9 cellular contexts compared by ENCODE assay signal in the genomic region with DNA sequence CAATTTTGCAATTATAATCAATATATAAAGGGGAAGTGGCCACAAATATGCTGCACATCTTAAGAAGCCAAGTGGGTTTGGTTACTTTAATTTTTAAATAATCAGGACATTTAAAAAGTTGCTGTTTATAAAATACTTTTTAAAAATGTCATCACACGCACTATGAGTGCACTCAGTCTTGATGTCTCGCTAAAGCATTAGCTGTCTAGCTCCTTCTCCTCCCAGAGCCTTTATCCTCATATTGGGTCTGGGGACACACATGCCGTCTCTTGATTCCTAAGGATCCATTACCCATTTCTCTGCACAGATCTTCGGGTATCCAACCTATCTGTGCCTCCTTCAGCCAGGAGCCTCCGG. TPM values are rescaled to one million over a fixed set of nuclear protein-coding genes. Genes with fewer than 3 reads are reported as not detected.
DNase-seq lines count a peak whose midpoint lies in the region; ATAC-seq and TF ChIP-seq lines count a peak whose summit lies in the region.
"Had no signal": no experiment of that assay in that cellular context is flagged by ENCODE, and none has a peak within 500 bp of the region (broad histone marks: within the 10 kb centered on the region; RNA-seq: fewer than 3 reads in every experiment).

No MANE protein-coding gene starts in this region.

- POLR2A ChIA-PET in BJ (lab: Charles Lee), result interaction anchor here (0.7 kb wide), 1 partner anchor 20 kb away, joined by 9 read pairs; no protein-coding TSS in a partner anchor

- no peaks in the 10 kb centered on the region for H3K36me3 ChIP-seq in BJ (ENCODE audit: control insufficient read depth, insufficient read depth, low read length)

- peak overlapping the region; percentile 95 for H3K27ac Mint-ChIP-seq in osteocyte (ENCODE audit: unreplicated experiment)

- H3K27me3 ChIP-seq in BJ (ENCODE audit: control insufficient read depth, insufficient read depth, low read length), result no peaks in the 10 kb centered on the region

- peaks cover 6% of the 10 kb centered on the region for H3K9me3 Mint-ChIP-seq in osteocyte (ENCODE audit: unreplicated experiment)

- no peaks in the 10 kb centered on the region for H3K27me3 Mint-ChIP-seq in osteocyte (ENCODE audit: unreplicated experiment)

- H3K4me3 ChIP-seq in BJ (ENCODE audit: low read depth, low read length) (peak overlapping the region; percentile 89), foreskin fibroblast (ENCODE audit: low read depth in 1 of 2, low read length in 2 of 2) (peak overlapping the region; percentile 58 to 69)

- ATAC-seq in SK-N-SH treated with all-trans-retinoic acid at 6 μM for 48 hours, result peak; percentile 70
- ATAC-seq in GM18873 (IDR thresholded peaks at IDR 0.05; ENCODE audit: low FRiP score, unreplicated experiment), result no peak
- no peak for ATAC-seq in HG02981 (IDR thresholded peaks at IDR 0.05; ENCODE audit: unreplicated experiment)

- peaks cover 55% of the 10 kb centered on the region for H3K4me1 Mint-ChIP-seq in osteocyte (ENCODE audit: unreplicated experiment)

- peak overlapping the region; percentile 92 for H3K4me3 Mint-ChIP-seq in osteocyte (ENCODE audit: unreplicated experiment)

- H3K36me3 Mint-ChIP-seq in osteocyte (ENCODE audit: unreplicated experiment), result peaks cover 9% of the 10 kb centered on the region

- CTCF ChIA-PET in BJ (lab: Yijun Ruan, JAX), result interaction anchor here (1.4 kb wide), 1 partner anchor 104 kb away, joined by 3 read pairs; no protein-coding TSS in a partner anchor

- TF ChIP-seq CTCF in BJ (IDR thresholded peaks at IDR 0.05; ENCODE audit: insufficient read depth, low read depth, low read length), result no peak
- no peak for TF ChIP-seq CTCF in foreskin fibroblast (IDR thresholded peaks at IDR 0.05; ENCODE audit: low read depth, low read length)
- TF ChIP-seq CTCF in osteocyte (IDR thresholded peaks at IDR 0.05), result no peak

- no peak for DNase-seq in BJ (ENCODE audit: low read depth)
- DNase-seq in foreskin fibroblast, result no peak
- DNase-seq in osteocyte (ENCODE audit: extremely low spot score, unreplicated experiment), result no peak
- no peak for DNase-seq in NCI-H345 treated with DMSO at 0.1 percent for 48 hours (lab: John Stamatoyannopoulos, UW; ENCODE audit: unreplicated experiment)
- DNase-seq in hypothalamus (lab: John Stamatoyannopoulos, UW), result no peak
- DNase-seq: T-helper 9 cell had no signal

TF ChIP-seq in SK-N-SH treated with all-trans-retinoic acid at 6 μM for 48 hours, 23 proteins besides CTCF, POLR2A, EP300 and RAD21:
- no peak for TF ChIP-seq ZFP30 (CRISPR knock-in tag; IDR thresholded peaks at IDR 0.05)
- peak; percentile 31; the same call in 1 of the 2 replicates for TF ChIP-seq ZNF70 (CRISPR knock-in tag; IDR thresholded peaks at IDR 0.05)

RNA-seq across cellular contexts. Expression of gene CAP2, which starts 0.4 kb away (rescaled TPM):
- 84.4 and 99.1 TPM in 2 replicates for polyA plus RNA-seq in BJ (2011; rRNA removed)
- 37.2 and 64.7 TPM in 2 replicates for polyA minus RNA-seq in BJ (2011; rRNA and poly(A)+ RNA removed)
- total RNA-seq in osteocyte, result 71.8 and 83.6 TPM in 2 replicates
